In genomic region chr9:127083133-127083532, GRCh38 we compare ENCODE assay signal across 21 cellular contexts. TPM values are rescaled to one million over a fixed set of nuclear protein-coding genes. Genes with fewer than 3 reads are reported as not detected.
"Had no signal": no experiment of that assay in that cellular context is flagged by ENCODE, and none has a peak within 500 bp of the region (broad histone marks: within the 10 kb centered on the region; RNA-seq: fewer than 3 reads in every experiment).

No MANE protein-coding gene starts in this region.

- DNase-seq: activated CD4-positive, alpha-beta T cell treated with anti-CD3 and anti-CD28 coated beads, Interleukin-2, amount 50 U/mL, for 1 hour; activated gamma-delta T cell treated with Interleukin-2 at 50 U/mL for 16 hours; activated T-cell treated with anti-CD3 and anti-CD28 coated beads for 4 hours; foreskin melanocyte; glutamatergic neuron; kidney; left lung; right lobe of liver; stimulated activated CD4-positive, alpha-beta T cell treated with anti-CD3 and anti-CD28 coated beads, Interleukin-4, amount 100 ng/mL, for 1 hour; stimulated activated naive CD8-positive, alpha-beta T cell treated with anti-CD3 and anti-CD28 coated beads, Interleukin-15, amount 100 ng/mL, for 72 hours; T1000; upper lobe of left lung had no signal

- ATAC-seq: activated CD4-positive, CD25-positive, alpha-beta regulatory T cell treated with anti-CD3 and anti-CD28 coated beads, Interleukin-2, amount 50 U/mL, for 24 hours; activated naive CD4-positive, alpha-beta T cell treated with anti-CD3 and anti-CD28 coated beads, Interleukin-2, amount 50 U/mL, for 72 hours; right lobe of liver; stimulated activated naive CD8-positive, alpha-beta T cell treated with anti-CD3 and anti-CD28 coated beads, Interleukin-15, amount 100 ng/mL, for 72 hours had no signal

- H3K4me3 ChIP-seq: adrenal gland, breast epithelium, left lung, neural progenitor cell, ovary, right lobe of liver, smooth muscle cell, upper lobe of left lung had no signal

- H3K27me3 ChIP-seq: adrenal gland, breast epithelium, left lung, neural progenitor cell, ovary, right lobe of liver, upper lobe of left lung had no signal

- H3K4me1 ChIP-seq: adrenal gland, breast epithelium, right lobe of liver had no signal

- H3K9ac ChIP-seq: neural progenitor cell had no signal

- H3K27ac ChIP-seq: adrenal gland, left lung, neural progenitor cell, ovary, right lobe of liver, upper lobe of left lung had no signal

- H3K36me3 ChIP-seq: adrenal gland, breast epithelium, left lung, neural progenitor cell, ovary, right lobe of liver had no signal

- H2AFZ ChIP-seq: neural progenitor cell had no signal

- H3K4me2 ChIP-seq: neural progenitor cell, smooth muscle cell had no signal

- H3K9me3 ChIP-seq: adrenal gland, breast epithelium, left lung, ovary, right lobe of liver, upper lobe of left lung had no signal

RNA-seq across cellular contexts. Expression of gene ANGPTL2, which starts 39.3 kb away (rescaled TPM):
- total RNA-seq: activated naive CD4-positive, alpha-beta T cell treated with anti-CD3 and anti-CD28 coated beads, Interleukin-2, amount 50 U/mL, for 72 hours; activated T-helper 1 cell treated with anti-CD3 and anti-CD28 coated beads, Interleukin-12 subunit alpha, Interleukin-12 subunit beta, Interleukin-2, Interleukin-4 antibody, amounts not matched to agents 30 ng/mL and 10 ng/mL and 1 ng/mL, durations not matched to agents 14 hours and 24 hours and 36 hours; T-helper 1 cell treated with Interleukin-12 subunit alpha and Interleukin-12 subunit beta and Interleukin-4 antibody, amounts not matched to agents 30 ng/mL and 1 ng/mL, for 36 hours had no signal
